Comparison of ENCODE assay signal across 8 cellular contexts in genomic region chr11:116791002-116791812, GRCh38. TPM values are rescaled to one million over a fixed set of nuclear protein-coding genes. Genes with fewer than 3 reads are reported as not detected.
DNase-seq lines count a peak whose midpoint lies in the region; ATAC-seq and TF ChIP-seq lines count a peak whose summit lies in the region.

No MANE protein-coding gene starts in this region.

- no peak overlapping the region for H3K4me3 ChIP-seq in RWPE2 (ENCODE audit: severe bottlenecking)
- no peak overlapping the region for H3K4me3 ChIP-seq in fibroblast of villous mesenchyme (ENCODE audit: low read depth, low read length)
- no peak overlapping the region for H3K4me3 ChIP-seq in neuronal stem cell (ENCODE audit: low read length in 2 of 2)

- peak overlapping the region in 1 of 2 donors; percentile 63 for H3K4me3 Mint-ChIP-seq in stimulated activated naive CD8-positive, alpha-beta T cell treated with anti-CD3 and anti-CD28 coated beads, Interleukin-15, amount 100 ng/mL, for 72 hours

- H3K27ac ChIP-seq in RWPE2 (ENCODE audit: poor library complexity, severe bottlenecking) (no peak overlapping the region), neuronal stem cell (replicated peaks; ENCODE audit: low read length) (no peak overlapping the region)

- peak overlapping the region; percentile 76 for H3K18ac ChIP-seq in neuronal stem cell (ENCODE audit: low read length)

- H3K9me3 Mint-ChIP-seq in stimulated activated naive CD8-positive, alpha-beta T cell treated with anti-CD3 and anti-CD28 coated beads, Interleukin-15, amount 100 ng/mL, for 72 hours: no peaks in the 10 kb centered on the region

- DNase-seq in DMS153 treated with DMSO at 0.1 percent for 48 hours (lab: John Stamatoyannopoulos, UW; ENCODE audit: unreplicated experiment) (peak; percentile 49), KG1 (lab: John Stamatoyannopoulos, UW) (peak; percentile 71), RWPE2 (ENCODE audit: low spot score) (no peak), fibroblast of villous mesenchyme (ENCODE audit: low read depth) (peak; percentile 67), neuronal stem cell (ENCODE audit: low spot score) (peak; percentile 76)
- peak; percentile 57 for DNase-seq in activated T-helper 9 cell treated with anti-CD3 and anti-CD28 coated beads, Interleukin-2, amount 50 U/mL, for 16 hours (ENCODE audit: low read depth)
- DNase-seq in stimulated activated naive CD8-positive, alpha-beta T cell treated with anti-CD3 and anti-CD28 coated beads, Interleukin-15, amount 100 ng/mL, for 72 hours: peak; percentile 75 to 78

- no CpG with 5 or more reads among the region's 31 CpGs for WGBS in neuronal stem cell (ENCODE audit: extremely low coverage in 2 of 2, insufficient read length in 2 of 2, insufficient replicate concordance in 1 of 2), 2 donors

- H3K9ac ChIP-seq in neuronal stem cell (ENCODE audit: low read depth, low read length, poor library complexity): no peak overlapping the region

- H3K4me1 ChIP-seq in RWPE2 (ENCODE audit: insufficient read depth, poor library complexity, severe bottlenecking) (peaks cover 11% of the 10 kb centered on the region), neuronal stem cell (ENCODE audit: control insufficient read depth in 2 of 2, insufficient read depth in 1 of 2, low read depth in 1 of 2, low read length in 2 of 2) (peaks cover 8 to 17% of the 10 kb centered on the region in 2 donors)

- H3K4me2 ChIP-seq in neuronal stem cell (ENCODE audit: insufficient read depth, low read length, poor library complexity, severe bottlenecking): peak overlapping the region; percentile 27

- no peaks in the 10 kb centered on the region for H3K9me3 ChIP-seq in RWPE2 (ENCODE audit: severe bottlenecking)
- no peaks in the 10 kb centered on the region for H3K9me3 ChIP-seq in neuronal stem cell (replicated peaks in 1 of 2; ENCODE audit: control insufficient read depth in 2 of 2, insufficient read depth in 1 of 2, low read depth in 1 of 2, low read length in 2 of 2)

- peaks cover 32% of the 10 kb centered on the region for H3K4me1 Mint-ChIP-seq in stimulated activated naive CD8-positive, alpha-beta T cell treated with anti-CD3 and anti-CD28 coated beads, Interleukin-15, amount 100 ng/mL, for 72 hours

- no peaks in the 10 kb centered on the region for H3K79me1 ChIP-seq in neuronal stem cell (ENCODE audit: low read depth, low read length)

- H2AK5ac ChIP-seq in neuronal stem cell (ENCODE audit: low read depth, low read length): no peak overlapping the region

- peak overlapping the region; percentile 84 for H2AFZ ChIP-seq in neuronal stem cell (ENCODE audit: low read length)

- no peak overlapping the region for H3K14ac ChIP-seq in neuronal stem cell (ENCODE audit: low read length)

- H3K27me3 Mint-ChIP-seq in stimulated activated naive CD8-positive, alpha-beta T cell treated with anti-CD3 and anti-CD28 coated beads, Interleukin-15, amount 100 ng/mL, for 72 hours: peaks cover 17% of the 10 kb centered on the region

- peak overlapping the region in 1 of 2 donors; percentile 60 for H3K27ac Mint-ChIP-seq in stimulated activated naive CD8-positive, alpha-beta T cell treated with anti-CD3 and anti-CD28 coated beads, Interleukin-15, amount 100 ng/mL, for 72 hours

- no peaks in the 10 kb centered on the region for H3K27me3 ChIP-seq in RWPE2 (ENCODE audit: insufficient read depth, poor library complexity, severe bottlenecking)
- H3K27me3 ChIP-seq in neuronal stem cell (ENCODE audit: control insufficient read depth in 3 of 3, insufficient read depth in 3 of 3, low read depth in 1 of 3, low read length in 3 of 3): peaks cover 0 to 12% (median 3%) of the 10 kb centered on the region in 3 experiments

- peak overlapping the region; percentile 33 for H2BK5ac ChIP-seq in neuronal stem cell (ENCODE audit: low read length)

- H4K8ac ChIP-seq in neuronal stem cell (ENCODE audit: low read depth, low read length): no peak overlapping the region

- H3K23ac ChIP-seq in neuronal stem cell (ENCODE audit: low read depth, low read length, poor library complexity): peak overlapping the region; percentile 37

- peak overlapping the region; percentile 95 for H2BK15ac ChIP-seq in neuronal stem cell (ENCODE audit: low read length)

- TF ChIP-seq CTCF in RWPE2 (IDR thresholded peaks at IDR 0.05; ENCODE audit: poor library complexity, severe bottlenecking) (peak; percentile 41), fibroblast of villous mesenchyme (IDR thresholded peaks at IDR 0.05; ENCODE audit: insufficient read depth, low read depth, low read length) (peak; percentile 89)

- H2BK12ac ChIP-seq in neuronal stem cell (ENCODE audit: low read length): no peak overlapping the region

- peak overlapping the region; percentile 11 for H4K91ac ChIP-seq in neuronal stem cell (ENCODE audit: low read depth, low read length, poor library complexity)

- H3K36me3 ChIP-seq in RWPE2 (ENCODE audit: low read depth) (peaks cover 8% of the 10 kb centered on the region), neuronal stem cell (replicated peaks in 1 of 2; ENCODE audit: control insufficient read depth in 2 of 2, insufficient read depth in 2 of 2, low read length in 2 of 2) (peaks cover 0 to 9% of the 10 kb centered on the region in 2 donors)

- H3K4ac ChIP-seq in neuronal stem cell (ENCODE audit: low read length): no peak overlapping the region

- ATAC-seq in RWPE2 (ENCODE audit: low read depth) (no peak), HG03469 (IDR thresholded peaks at IDR 0.05; ENCODE audit: unreplicated experiment) (no peak)
- ATAC-seq in stimulated activated naive CD8-positive, alpha-beta T cell treated with anti-CD3 and anti-CD28 coated beads, Interleukin-15, amount 100 ng/mL, for 72 hours: peak; percentile 71

- no peak overlapping the region for H2BK120ac ChIP-seq in neuronal stem cell (ENCODE audit: low read depth, low read length)

RNA-seq across cellular contexts. Expression of gene APOA5, which starts 0.5 kb away (rescaled TPM):
- not detected in 2 replicates for total RNA-seq in fibroblast of villous mesenchyme
- 0.03 TPM for polyA plus RNA-seq in neuronal stem cell (2013, experiment 1 of 2)
- not detected for polyA plus RNA-seq in neuronal stem cell (2013, experiment 2 of 2)

RNA-seq across cellular contexts. Expression of gene ZPR1, which starts 3.4 kb away (rescaled TPM):
- 22.9 and 29.4 TPM in 2 replicates for total RNA-seq in fibroblast of villous mesenchyme
- 20.9 TPM for polyA plus RNA-seq in neuronal stem cell (2013, experiment 1 of 2)
- polyA plus RNA-seq in neuronal stem cell (2013, experiment 2 of 2): 21.9 TPM

RNA-seq across cellular contexts. Expression of gene BUD13, which starts 18.4 kb away (rescaled TPM):
- 13.9 and 16.8 TPM in 2 replicates for total RNA-seq in fibroblast of villous mesenchyme
- 31.8 TPM for polyA plus RNA-seq in neuronal stem cell (2013, experiment 1 of 2)
- 31.6 TPM for polyA plus RNA-seq in neuronal stem cell (2013, experiment 2 of 2)

RNA-seq across cellular contexts. Expression of gene APOA4, which starts 31.9 kb away (rescaled TPM):
- not detected in 2 replicates for total RNA-seq in fibroblast of villous mesenchyme
- not detected for polyA plus RNA-seq in neuronal stem cell (2013, experiment 1 of 2)
- polyA plus RNA-seq in neuronal stem cell (2013, experiment 2 of 2): not detected

RNA-seq across cellular contexts. Expression of gene APOC3, which starts 38.5 kb away (rescaled TPM):
- not detected in 2 replicates for total RNA-seq in fibroblast of villous mesenchyme
- polyA plus RNA-seq in neuronal stem cell (2013, experiment 1 of 2): not detected
- polyA plus RNA-seq in neuronal stem cell (2013, experiment 2 of 2): not detected
